In the genomic region with DNA sequence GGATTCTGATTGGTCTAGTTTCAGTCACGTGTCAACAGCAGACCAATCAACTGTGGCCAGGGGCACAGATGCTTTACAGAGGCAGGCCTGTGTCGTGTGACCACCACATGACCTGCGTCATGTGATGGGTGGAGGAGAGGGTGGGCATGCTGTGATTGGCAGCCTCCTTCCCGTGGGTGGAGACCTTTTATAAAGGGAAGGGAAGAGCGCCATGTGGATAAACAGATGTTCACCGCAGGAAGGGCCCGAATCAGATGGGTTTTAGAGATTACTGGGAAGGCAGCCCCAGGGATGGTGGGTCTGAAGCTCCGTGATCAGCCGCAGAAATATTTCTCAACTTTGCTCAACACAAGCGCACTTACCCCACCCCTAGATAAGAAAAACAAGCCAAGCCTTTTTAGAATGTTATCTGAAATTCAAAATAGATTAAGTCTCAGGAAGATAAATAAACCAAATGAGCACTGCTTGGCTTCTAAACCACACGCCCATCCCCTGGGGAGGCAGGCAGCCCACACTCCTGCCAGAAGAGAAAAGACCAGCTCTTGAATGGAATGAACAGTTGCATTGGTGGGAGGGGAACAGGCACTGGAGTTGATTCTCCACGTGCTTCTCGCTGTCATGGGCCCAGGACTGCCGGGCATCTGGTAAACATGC, we compare ENCODE assay signal across 9 cellular contexts. TPM values are rescaled to one million over a fixed set of nuclear protein-coding genes. Genes with fewer than 3 reads are reported as not detected.
DNase-seq lines count a peak whose midpoint lies in the region; ATAC-seq, FAIRE-seq and TF ChIP-seq lines count a peak whose summit lies in the region.
"Had no signal": no experiment of that assay in that cellular context is flagged by ENCODE, and none has a peak within 500 bp of the region (broad histone marks: within the 10 kb centered on the region; RNA-seq: fewer than 3 reads in every experiment).

No MANE protein-coding gene starts in this region.

- ATAC-seq in HG03442 (IDR thresholded peaks at IDR 0.05; ENCODE audit: unreplicated experiment): no peak

- H3K4me2 ChIP-seq in endothelial cell of umbilical vein (ENCODE audit: insufficient read depth, low read length): peak overlapping the region; percentile 1

- DNase-seq in D341Med (ENCODE audit: low spot score): peak; percentile 59
- DNase-seq in NCI-H460 (ENCODE audit: extremely low read depth, low read depth): peak; percentile 87
- DNase-seq in endothelial cell of umbilical vein (ENCODE audit: low read depth, low spot score): peak; percentile 98
- DNase-seq in non-pigmented ciliary epithelial cell (ENCODE audit: low read depth): peak; percentile 92
- no peak for DNase-seq in hippocampal formation (lab: John Stamatoyannopoulos, UW)
- no peak for DNase-seq in hypothalamus (lab: John Stamatoyannopoulos, UW)
- DNase-seq in stimulated activated CD4-positive, alpha-beta T cell treated with anti-CD3 and anti-CD28 coated beads, Interleukin-2, amount 100 ng/mL, for 48 hours: no peak

- H3K9me1 ChIP-seq in endothelial cell of umbilical vein (replicated peaks; ENCODE audit: control insufficient read depth, extremely low read depth, insufficient read depth, low read length): no peaks in the 10 kb centered on the region

- peak; percentile 85 for FAIRE-seq in endothelial cell of umbilical vein (lab: Jason Lieb, UNC)

- peak overlapping the region; percentile 42 for H2AFZ ChIP-seq in endothelial cell of umbilical vein (ENCODE audit: low read depth, low read length)

- CTCF ChIA-PET in endothelial cell of umbilical vein (lab: Charles Lee): interaction anchor here (0.6 to 1.5 kb wide), 3 partner anchors 31 to 120 kb away, joined by 3 to 4 read pairs (median 3); no protein-coding TSS in a partner anchor

- H3K27ac ChIP-seq in endothelial cell of umbilical vein (ENCODE audit: insufficient read depth, low read depth, low read length): no peak overlapping the region
- H3K27ac ChIP-seq: epithelial cell of prostate had no signal

- no peak for TF ChIP-seq CTCF in endothelial cell of umbilical vein (IDR thresholded peaks at IDR 0.05; ENCODE audit: extremely low read depth in 1 of 2, insufficient read depth in 1 of 2, low read depth in 1 of 2, low read length in 2 of 2)

- no peak overlapping the region for H3K4me3 ChIP-seq in endothelial cell of umbilical vein (replicated peaks in 1 of 3; ENCODE audit: insufficient read depth in 1 of 3, low read depth in 1 of 3, low read length in 3 of 3)

- no peak overlapping the region for H3K9ac ChIP-seq in endothelial cell of umbilical vein (replicated peaks; ENCODE audit: extremely low read depth, insufficient read depth, low read length)

- H3K9me3 ChIP-seq in endothelial cell of umbilical vein (replicated peaks; ENCODE audit: control insufficient read depth, insufficient read depth, low read length): no peaks in the 10 kb centered on the region

- POLR2A ChIA-PET in endothelial cell of umbilical vein (lab: Charles Lee): no interaction called here

- BruUV-seq in endothelial cell of umbilical vein (replicated peaks; lab: Mats Ljungman, UMichigan): no TSS peak

- no peak for TF ChIP-seq POLR2A in endothelial cell of umbilical vein (IDR thresholded peaks at IDR 0.05; ENCODE audit: low read depth, low read length)

- H3K4me1 ChIP-seq in endothelial cell of umbilical vein (ENCODE audit: control insufficient read depth, extremely low read depth, insufficient read depth, low read length): peaks cover 7% of the 10 kb centered on the region

- H3K79me2 ChIP-seq in endothelial cell of umbilical vein (ENCODE audit: control insufficient read depth, insufficient read depth, low read length): no peaks in the 10 kb centered on the region

- dilution Hi-C loops in endothelial cell of umbilical vein (cut with MboI; ENCODE audit: extremely low pct_ligation_motif_present, low sequenced_read_pairs): no loop called here

- intact Hi-C loops in endothelial cell of umbilical vein (cut with micrococcal nuclease): loop anchor here (1.0 kb wide), 1 partner anchor 29 kb away; no protein-coding TSS in a partner anchor

- H3K27me3 ChIP-seq in endothelial cell of umbilical vein (ENCODE audit: control insufficient read depth in 2 of 2, insufficient read depth in 2 of 2, low read length in 2 of 2): no peaks in the 10 kb centered on the region

- H4K20me1 ChIP-seq in endothelial cell of umbilical vein (replicated peaks; ENCODE audit: control insufficient read depth, extremely low read depth, insufficient read depth, low read length): no peaks in the 10 kb centered on the region

- no peaks in the 10 kb centered on the region for H3K36me3 ChIP-seq in endothelial cell of umbilical vein (ENCODE audit: control insufficient read depth in 2 of 2, extremely low read depth in 1 of 2, insufficient read depth in 2 of 2, low read length in 2 of 2)

TF ChIP-seq in endothelial cell of umbilical vein, 7 proteins besides CTCF, POLR2A, EP300 and RAD21:
- TF ChIP-seq MYC (IDR thresholded peaks at IDR 0.05; ENCODE audit: low read depth, low read length) (no peak), POLR2AphosphoS5 (IDR thresholded peaks at IDR 0.05; ENCODE audit: insufficient read depth, low read depth, low read length) (peak; percentile 38), JUN (IDR thresholded peaks at IDR 0.05; ENCODE audit: borderline replicate concordance, insufficient read depth, insufficient read length, low read depth) (no peak), FOS (IDR thresholded peaks at IDR 0.05; ENCODE audit: borderline replicate concordance, insufficient read depth, low read length) (no peak), GATA2 (IDR thresholded peaks at IDR 0.05; ENCODE audit: insufficient read depth, insufficient read length, low read depth, low read length) (peak; percentile 64), EZH2 (IDR thresholded peaks at IDR 0.05; ENCODE audit: borderline replicate concordance, low read depth, low read length, severe bottlenecking) (no peak)
- TF ChIP-seq, protein P1, sequence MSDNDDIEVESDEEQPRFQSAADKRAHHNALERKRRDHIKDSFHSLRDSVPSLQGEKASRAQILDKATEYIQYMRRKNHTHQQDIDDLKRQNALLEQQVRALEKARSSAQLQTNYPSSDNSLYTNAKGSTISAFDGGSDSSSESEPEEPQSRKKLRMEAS (IDR thresholded peaks at IDR 0.05; ENCODE audit: insufficient read depth, insufficient read length): peak; percentile 95
TF ChIP-seq in endothelial cell of umbilical vein: peak in this region for 3.

RNA-seq across cellular contexts. Expression of a gene that starts 43.6 kb away (rescaled TPM):
- total RNA-seq in NCI-H460 (2014; rRNA removed; shearing (Covaris generic)): 0.35 and 0.49 TPM in 2 replicates
- not detected in 2 replicates for polyA plus RNA-seq in NCI-H460 (2014; cell fraction: nucleus; rRNA removed)
- 0.55 and 0.60 TPM in 2 replicates for total RNA-seq in endothelial cell of umbilical vein
- polyA plus RNA-seq in endothelial cell of umbilical vein: 0.13 and 0.30 TPM in 2 replicates
- polyA plus RNA-seq in endothelial cell of umbilical vein (2011; cell fraction: cytosol; rRNA removed): 0.28 and 0.34 TPM in 2 replicates
- polyA plus RNA-seq in endothelial cell of umbilical vein (2011; cell fraction: nucleus; rRNA removed): 0.48 and 0.70 TPM in 2 replicates
- 0.24 TPM in 1 of 2 replicates, not detected in the other for polyA plus RNA-seq in endothelial cell of umbilical vein (2012)
- polyA minus RNA-seq in endothelial cell of umbilical vein: 0.74 TPM in 1 of 2 replicates, not detected in the other
- not detected for polyA minus RNA-seq in endothelial cell of umbilical vein (2011; cell fraction: cytosol; rRNA and poly(A)+ RNA removed)
- 1.5 and 2.5 TPM in 2 replicates for polyA minus RNA-seq in endothelial cell of umbilical vein (2011; cell fraction: nucleus; rRNA and poly(A)+ RNA removed)

Comparison
In these comparisons a context has a peak if more than half of its experiments do, and no peak if none do; other contexts are left out.
1. DNase-seq: peak in D341Med (single experiment), NCI-H460 (single experiment), endothelial cell of umbilical vein (single experiment) and non-pigmented ciliary epithelial cell (single experiment); none in hippocampal formation (0 of 2), hypothalamus (0 of 51) and stimulated activated CD4-positive, alpha-beta T cell treated with anti-CD3 and anti-CD28 coated beads, Interleukin-2, amount 100 ng/mL, for 48 hours (0 of 2).